In the genomic region with DNA sequence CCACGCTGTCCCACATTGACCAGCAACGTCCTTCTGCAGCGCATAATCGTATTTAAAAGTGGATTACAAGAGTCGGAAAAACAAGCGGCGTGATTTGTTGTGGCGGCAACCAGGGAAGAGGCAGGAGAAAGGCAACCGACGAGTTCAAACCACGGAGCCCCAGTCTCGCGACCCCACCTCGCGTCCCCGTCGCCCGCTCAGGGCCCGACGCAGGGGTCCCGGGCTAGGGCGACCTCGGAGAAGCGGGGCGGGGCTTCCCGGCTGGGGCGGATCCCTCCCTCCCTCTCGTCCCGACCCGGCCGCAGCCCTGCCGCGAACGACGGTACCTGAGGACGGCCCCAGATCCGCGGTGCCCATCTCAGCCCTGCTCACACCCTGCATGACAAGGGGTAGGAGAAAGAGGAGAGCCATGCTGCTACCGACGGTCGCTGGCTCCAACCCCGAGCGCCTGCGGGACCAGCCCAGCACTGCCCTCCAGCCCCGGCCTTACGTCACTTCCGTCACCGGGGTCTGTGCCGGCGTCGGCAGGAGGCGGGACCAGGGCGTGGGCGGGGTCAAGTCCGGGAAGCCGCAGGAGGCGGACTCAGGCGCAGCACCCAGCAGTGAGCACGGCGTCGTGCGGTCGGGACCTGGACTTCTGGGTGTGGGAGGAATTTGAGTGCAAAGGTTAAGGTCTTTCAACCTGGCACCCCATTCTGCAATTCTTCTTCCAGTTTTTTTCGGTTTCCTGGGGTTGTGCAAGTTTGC, we compare ENCODE assay signal across 8 cellular contexts. TPM values are rescaled to one million over a fixed set of nuclear protein-coding genes. Genes with fewer than 3 reads are reported as not detected.
DNase-seq lines count a peak whose midpoint lies in the region; ATAC-seq, FAIRE-seq and TF ChIP-seq lines count a peak whose summit lies in the region.

A gene (minus strand): TSS at position 469 of the 747 bp plus-strand sequence. CDS start 58 bp downstream, at position 411.

- DNase-seq in D721Med (ENCODE audit: insufficient read length, low spot score) (peak; percentile 77), IMR-90 (peak; percentile 86), OCI-LY7 (ENCODE audit: low spot score) (peak; percentile 93), mesenteric fat pad (ENCODE audit: low spot score) (peak; percentile 100)
- peak; percentile 99 for DNase-seq in activated CD8-positive, alpha-beta memory T cell treated with anti-CD3 and anti-CD28 coated beads, Interleukin-2, amount 50 U/mL, for 48 hours
- DNase-seq in stimulated activated CD8-positive, alpha-beta memory T cell treated with anti-CD3 and anti-CD28 coated beads, Interleukin-15, amount 100 ng/mL, for 24 hours (ENCODE audit: low read depth): peak; percentile 95

- H3K4me3 ChIP-seq in IMR-90 (ENCODE audit: insufficient read depth, low read depth, low read length) (peak within 1 kb of the TSS; percentile 96), OCI-LY7 (ENCODE audit: low read depth, low read length, poor library complexity, severe bottlenecking) (peak within 1 kb of the TSS; percentile 90)

- peak within 1 kb of the TSS; percentile 82; the same call in 1 of the 3 replicates for H2BK15ac ChIP-seq in IMR-90 (ENCODE audit: low read depth, low read length)

- H3K27me3 ChIP-seq in IMR-90 (ENCODE audit: control insufficient read depth, insufficient read depth, low read length): no peaks in the 10 kb centered on the region

- peak; percentile 89 for ATAC-seq in GM21526 (IDR thresholded peaks at IDR 0.05; ENCODE audit: low FRiP score, unreplicated experiment)
- peak; percentile 97 for ATAC-seq in IMR-90 (ENCODE audit: low read depth)

- H2BK20ac ChIP-seq in IMR-90 (ENCODE audit: low read depth, low read length): peak within 1 kb of the TSS; percentile 54; the same call in 1 of the 2 replicates

- in situ Hi-C loops in IMR-90 (cut with MboI; ENCODE audit: low sequenced_read_pairs) (no loop called here), endometrial microvascular endothelial cells (cut with HindIII; ENCODE audit: inconsistent ontology term, low pct_unique_long_range_greater_than_20kb, low sequenced_read_pairs) (no loop called here)

- H2AFZ ChIP-seq in IMR-90 (replicated peaks; ENCODE audit: low read length, poor library complexity) (peak within 1 kb of the TSS; percentile 100), OCI-LY7 (ENCODE audit: low read length) (peak within 1 kb of the TSS; percentile 71; the same call in 1 of the 2 replicates)

- WGBS in IMR-90 (ENCODE audit: extremely low coverage in 2 of 2, insufficient read length in 1 of 2), 2 experiments: 1% methylated on average over 10 of the region's 64 CpGs; no CpG with 5 or more reads in 1 of the 2 experiments

- H3K9me2 ChIP-seq in OCI-LY7 (ENCODE audit: insufficient read depth, low read length): no peaks in the 10 kb centered on the region

- H3K4ac ChIP-seq in IMR-90 (ENCODE audit: low read depth, low read length): peak within 1 kb of the TSS; percentile 97

- peak within 1 kb of the TSS; percentile 97 for H4K91ac ChIP-seq in IMR-90 (ENCODE audit: insufficient read depth, low read depth, low read length)

- H4K5ac ChIP-seq in IMR-90 (ENCODE audit: low read depth, low read length): peak within 1 kb of the TSS; percentile 91

- H2BK5ac ChIP-seq in IMR-90 (ENCODE audit: low read depth, low read length, poor library complexity, severe bottlenecking): peak within 1 kb of the TSS; percentile 95

- H2AK9ac ChIP-seq in IMR-90 (replicated peaks; ENCODE audit: low read depth, low read length, poor library complexity): peak within 1 kb of the TSS; percentile 82

- peaks cover 10% of the 10 kb centered on the region for H3K9me1 ChIP-seq in IMR-90 (ENCODE audit: insufficient read depth, low read length)

- dilution Hi-C loops in IMR-90 (cut with HindIII; ENCODE audit: low sequenced_read_pairs, unreplicated experiment): no loop called here

- H3K23ac ChIP-seq in IMR-90 (ENCODE audit: low read depth, low read length): peak within 1 kb of the TSS; percentile 93

- H3K79me1 ChIP-seq in IMR-90 (ENCODE audit: low read depth in 1 of 2, low read length in 2 of 2): peaks cover 14 to 32% of the 10 kb centered on the region in 2 experiments; a peak in 3 of 4 replicates

- FAIRE-seq in D721Med (lab: Jason Lieb, UNC): no peak

- peak within 1 kb of the TSS; percentile 75; the same call in 1 of the 2 replicates for H3K56ac ChIP-seq in IMR-90 (ENCODE audit: extremely low read depth, insufficient read depth, low read length)

- H3K36me3 ChIP-seq in IMR-90 (ENCODE audit: control insufficient read depth, insufficient read depth, low read length) (no peaks in the 10 kb centered on the region), OCI-LY7 (ENCODE audit: insufficient read depth, low read length) (peaks cover 22% of the 10 kb centered on the region)

- no peak for TF ChIP-seq RAD21 in IMR-90 (IDR thresholded peaks at IDR 0.05; ENCODE audit: low read length)

- POLR2A ChIA-PET in IMR-90 (lab: Charles Lee; ENCODE audit: unreplicated experiment) (no interaction called here), OCI-LY7 (lab: Charles Lee) (interaction anchor here (1.2 to 1.5 kb wide), 3 partner anchors 10 to 14 kb away, joined by 4 to 7 read pairs (median 5); no protein-coding TSS in a partner anchor)

- peak within 1 kb of the TSS; percentile 45; the same call in 1 of the 2 replicates for H2AK5ac ChIP-seq in IMR-90 (ENCODE audit: low read depth, low read length)

- peak; percentile 86 for TF ChIP-seq POLR2A in IMR-90 (IDR thresholded peaks at IDR 0.05; ENCODE audit: low read depth, low read length)

- CTCF ChIA-PET in IMR-90 (lab: Yijun Ruan, JAX): no interaction called here
- CTCF ChIA-PET in OCI-LY7 (lab: Charles Lee; ENCODE audit: unreplicated experiment): no interaction called here

- BruUV-seq in IMR-90 (replicated peaks; lab: Mats Ljungman, UMichigan) (TSS peak; percentile 48), OCI-LY7 (replicated peaks; lab: Mats Ljungman, UMichigan) (no TSS peak)

- H3K14ac ChIP-seq in IMR-90 (replicated peaks; ENCODE audit: low read depth, low read length): peak within 1 kb of the TSS; percentile 98

- peak within 1 kb of the TSS; percentile 96 for H2BK120ac ChIP-seq in IMR-90 (ENCODE audit: low read depth, low read length)

- intact Hi-C loops in IMR-90 (cut with micrococcal nuclease): no loop called here
- intact Hi-C loops in OCI-LY7 (cut with micrococcal nuclease; ENCODE audit: unreplicated experiment): loop anchor here (2.0 kb wide), 2 partner anchors 116 to 124 kb away; no protein-coding TSS in a partner anchor

- no peaks in the 10 kb centered on the region for H3K9me3 ChIP-seq in IMR-90 (ENCODE audit: control insufficient read depth, insufficient read depth, low read length)
- no peaks in the 10 kb centered on the region; the same call in 1 of the 2 replicates for H3K9me3 ChIP-seq in OCI-LY7 (ENCODE audit: low read length)

- H3K27ac ChIP-seq in IMR-90 (ENCODE audit: insufficient read depth, low read length) (peak within 1 kb of the TSS; percentile 99), OCI-LY7 (ENCODE audit: low read depth, low read length, poor library complexity, severe bottlenecking) (peak within 1 kb of the TSS; percentile 59)

- H4K20me1 ChIP-seq in IMR-90 (ENCODE audit: insufficient read depth, low read length) (peaks cover 21% of the 10 kb centered on the region), OCI-LY7 (ENCODE audit: insufficient read depth, low read length) (peaks cover 6% of the 10 kb centered on the region; the same call in 1 of the 2 replicates)

- peak within 1 kb of the TSS; percentile 98 for H3K18ac ChIP-seq in IMR-90 (ENCODE audit: low read depth, low read length)

- H3K4me1 ChIP-seq in IMR-90 (ENCODE audit: control insufficient read depth, insufficient read depth, low read length) (peaks cover 2% of the 10 kb centered on the region), OCI-LY7 (ENCODE audit: insufficient read depth, low read length, poor library complexity, severe bottlenecking) (peaks cover 69% of the 10 kb centered on the region)

- H4K8ac ChIP-seq in IMR-90 (ENCODE audit: low read depth in 2 of 2, low read length in 2 of 2): peak within 1 kb of the TSS; percentile 92 to 98

- H3K79me2 ChIP-seq in OCI-LY7 (ENCODE audit: insufficient read depth, low read depth, low read length): peaks cover 50% of the 10 kb centered on the region

- peak within 1 kb of the TSS; percentile 92 for H3K4me2 ChIP-seq in IMR-90 (ENCODE audit: low read depth, low read length)
- H3K4me2 ChIP-seq in OCI-LY7 (ENCODE audit: low read length): peak within 1 kb of the TSS; percentile 94

- TF ChIP-seq CTCF in D721Med (IDR thresholded peaks at IDR 0.05; ENCODE audit: insufficient read depth, missing control alignments) (no peak), IMR-90 (conservative IDR thresholded peaks at IDR 0.05; ENCODE audit: low read depth, low read length) (no peak), OCI-LY7 (conservative IDR thresholded peaks at IDR 0.05; ENCODE audit: low read length) (no peak)

- H3K9ac ChIP-seq in IMR-90 (ENCODE audit: low read depth, low read length): peak within 1 kb of the TSS; percentile 99

TF ChIP-seq in IMR-90, 13 proteins besides CTCF, POLR2A, EP300 and RAD21 (continues in another document):
- TF ChIP-seq MXI1 (IDR thresholded peaks at IDR 0.05; ENCODE audit: borderline replicate concordance, low read depth, low read length) (no peak; the same call in 1 of the 2 replicates), RFX5 (IDR thresholded peaks at IDR 0.05; ENCODE audit: low read depth, low read length) (no peak), SMC3 (IDR thresholded peaks at IDR 0.05; ENCODE audit: low read depth, low read length) (no peak), FOS (IDR thresholded peaks at IDR 0.05; ENCODE audit: low read depth, low read length) (no peak), MAZ (IDR thresholded peaks at IDR 0.05; ENCODE audit: borderline replicate concordance, low read depth, low read length) (peak; percentile 32; the same call in 1 of the 2 replicates), CEBPB (IDR thresholded peaks at IDR 0.05; ENCODE audit: low read depth, low read length) (no peak), RCOR1 (IDR thresholded peaks at IDR 0.05; ENCODE audit: insufficient replicate concordance, low read length) (no peak)
- TF ChIP-seq, protein P1, sequence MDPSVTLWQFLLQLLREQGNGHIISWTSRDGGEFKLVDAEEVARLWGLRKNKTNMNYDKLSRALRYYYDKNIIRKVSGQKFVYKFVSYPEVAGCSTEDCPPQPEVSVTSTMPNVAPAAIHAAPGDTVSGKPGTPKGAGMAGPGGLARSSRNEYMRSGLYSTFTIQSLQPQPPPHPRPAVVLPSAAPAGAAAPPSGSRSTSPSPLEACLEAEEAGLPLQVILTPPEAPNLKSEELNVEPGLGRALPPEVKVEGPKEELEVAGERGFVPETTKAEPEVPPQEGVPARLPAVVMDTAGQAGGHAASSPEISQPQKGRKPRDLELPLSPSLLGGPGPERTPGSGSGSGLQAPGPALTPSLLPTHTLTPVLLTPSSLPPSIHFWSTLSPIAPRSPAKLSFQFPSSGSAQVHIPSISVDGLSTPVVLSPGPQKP (IDR thresholded peaks at IDR 0.05; ENCODE audit: borderline replicate concordance, low read depth, low read length): no peak

RNA-seq across cellular contexts. Expression of the gene that starts here (rescaled TPM):
- total RNA-seq in IMR-90 (2012; rRNA removed) (25.6 and 34.2 TPM in 2 replicates), OCI-LY7 (2022) (22.8 and 23.6 TPM in 2 replicates), endometrial microvascular endothelial cells (ENCODE audit: inconsistent ontology term) (75.1 TPM), mesenteric fat pad (148 TPM)
- polyA plus RNA-seq in IMR-90 (2012; rRNA removed): 13.7 and 19.1 TPM in 2 replicates
- 2.8 and 4.1 TPM in 2 replicates for polyA plus RNA-seq in IMR-90 (2012; cell fraction: cytosol; rRNA removed)
- 4.1 and 19.2 TPM in 2 replicates for polyA plus RNA-seq in IMR-90 (2012; cell fraction: nucleus; rRNA removed; ENCODE audit: low replicate concordance)
- 23.2 and 25.6 TPM in 2 replicates for total RNA-seq in OCI-LY7 (2014; rRNA removed; shearing (Covaris generic))

Comparison
In these comparisons a context has a peak if more than half of its experiments do, and no peak if none do; other contexts are left out.
1. Peak in every context shown above with its lines: DNase-seq, ATAC-seq, H3K4me3 ChIP-seq and H3K27ac ChIP-seq.